ENCODE assay signal across 1 cellular context in genomic region chr9:131148966-131149677, GRCh38.
TF ChIP-seq lines count a peak whose summit lies in the region.

No MANE protein-coding gene starts in this region.

TF ChIP-seq in K562, 482 proteins besides CTCF, POLR2A, EP300 and RAD21:
- TF ChIP-seq ZNF239 (CRISPR knock-in tag; IDR thresholded peaks at IDR 0.05) (no peak), RBM34 (IDR thresholded peaks at IDR 0.05; ENCODE audit: borderline replicate concordance, insufficient read depth, low read length) (no peak), HMGXB4 (CRISPR knock-in tag; IDR thresholded peaks at IDR 0.05) (peak; percentile 43; the same call in 1 of the 2 replicates)
